In the genomic region with DNA sequence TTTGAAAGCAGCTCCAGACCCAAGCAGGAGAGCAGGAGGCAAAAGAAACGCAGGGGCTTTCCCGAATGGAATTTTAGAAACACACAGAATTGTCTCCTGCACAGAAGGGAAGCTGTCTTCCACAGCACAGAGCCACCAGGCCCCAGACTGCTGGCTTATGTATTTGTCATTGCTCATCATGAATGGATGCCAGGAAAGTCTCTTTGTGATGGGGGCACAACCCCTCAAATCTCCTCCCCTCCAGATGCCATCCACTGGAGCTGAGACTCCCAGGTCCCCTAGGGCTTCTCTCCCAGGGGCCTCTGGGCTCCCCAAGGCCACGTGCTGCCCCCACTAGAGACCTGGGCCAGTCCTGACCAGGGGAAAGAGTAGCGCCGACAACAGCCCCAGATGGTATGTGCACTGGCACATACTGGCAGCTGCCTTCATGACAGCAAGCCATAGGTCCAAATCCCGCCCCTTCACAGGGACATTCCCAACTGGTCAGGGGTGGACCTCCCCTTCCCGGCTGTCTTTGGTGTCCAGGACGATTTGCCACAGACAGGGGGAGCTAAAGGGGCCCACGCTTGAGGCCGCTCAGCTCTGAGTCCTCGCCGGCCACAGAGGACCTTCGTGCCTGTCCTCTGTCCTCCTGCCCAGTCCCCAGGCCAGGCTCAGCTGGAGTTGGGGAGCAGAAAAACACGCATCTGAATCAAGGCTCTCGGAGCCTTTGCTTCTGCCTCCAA, we compare ENCODE assay signal across 10 cellular contexts.
DNase-seq lines count a peak whose midpoint lies in the region; ATAC-seq and TF ChIP-seq lines count a peak whose summit lies in the region.
"Had no signal": no experiment of that assay in that cellular context is flagged by ENCODE, and none has a peak within 500 bp of the region (broad histone marks: within the 10 kb centered on the region; RNA-seq: fewer than 3 reads in every experiment).

No MANE protein-coding gene starts in this region.

- no peak overlapping the region for H3K27ac ChIP-seq in effector memory CD4-positive, alpha-beta T cell (ENCODE audit: insufficient read depth, low read length, poor library complexity, severe bottlenecking)
- H3K27ac ChIP-seq: epithelial cell of prostate had no signal

- peak overlapping the region; percentile 63 to 87 (median 72) for H3K27ac Mint-ChIP-seq in nephron

- TF ChIP-seq CTCF in AG09309 (IDR thresholded peaks at IDR 0.05; ENCODE audit: control insufficient read depth, insufficient read depth, low read depth, low read length, missing control alignments) (peak; percentile 27), nephron (IDR thresholded peaks at IDR 0.05; ENCODE audit: unreplicated experiment in 3 of 3) (peak; percentile 15 to 47 (median 33))

- ATAC-seq in GM21717 (IDR thresholded peaks at IDR 0.05; ENCODE audit: unreplicated experiment) (no peak), HG02610 (IDR thresholded peaks at IDR 0.05; ENCODE audit: unreplicated experiment) (no peak), HG02763 (IDR thresholded peaks at IDR 0.05; ENCODE audit: unreplicated experiment) (no peak)

- no peaks in the 10 kb centered on the region for H3K9me3 Mint-ChIP-seq in nephron

- H3K27me3 Mint-ChIP-seq in nephron (ENCODE audit: low read depth) = peaks cover 20% of the 10 kb centered on the region

- no peaks in the 10 kb centered on the region for H3K9me3 ChIP-seq in effector memory CD4-positive, alpha-beta T cell (ENCODE audit: control insufficient read depth, low read length)
- H3K9me3 ChIP-seq: Peyer's patch had no signal

- peak overlapping the region in 1 of 3 experiments; percentile 70 for H3K4me3 Mint-ChIP-seq in nephron

- no peak overlapping the region for H3K4me3 ChIP-seq in AG09309 (ENCODE audit: control insufficient read depth, low read depth, low read length)
- H3K4me3 ChIP-seq in effector memory CD4-positive, alpha-beta T cell (ENCODE audit: insufficient read depth, low read depth, low read length, poor library complexity, severe bottlenecking) = no peak overlapping the region
- H3K4me3 ChIP-seq: Peyer's patch had no signal

- no peaks in the 10 kb centered on the region for H3K27me3 ChIP-seq in effector memory CD4-positive, alpha-beta T cell (replicated peaks; ENCODE audit: control insufficient read depth, insufficient read depth, low read length, poor library complexity, severe bottlenecking)
- H3K27me3 ChIP-seq: Peyer's patch had no signal

- no peaks in the 10 kb centered on the region for H3K36me3 Mint-ChIP-seq in nephron (ENCODE audit: low read depth)

- peaks cover 7% of the 10 kb centered on the region for H3K4me1 ChIP-seq in effector memory CD4-positive, alpha-beta T cell (ENCODE audit: control insufficient read depth, insufficient read depth, low read length, poor library complexity, severe bottlenecking)

- no peaks in the 10 kb centered on the region for H3K36me3 ChIP-seq in effector memory CD4-positive, alpha-beta T cell (ENCODE audit: control insufficient read depth, insufficient read depth, low read length)
- H3K36me3 ChIP-seq: Peyer's patch had no signal

- DNase-seq in AG09309 (ENCODE audit: low read depth) (no peak), NCI-H1694 treated with DMSO at 0.1 percent for 48 hours (lab: John Stamatoyannopoulos, UW) (peak; percentile 75), fibroblast of gingiva (ENCODE audit: low read depth) (peak; percentile 22)
- no peak for DNase-seq in effector memory CD4-positive, alpha-beta T cell

- peaks cover 39% of the 10 kb centered on the region for H3K4me1 Mint-ChIP-seq in nephron

Comparison
In these comparisons a context has a peak if more than half of its experiments do, and no peak if none do; other contexts are left out.
1. DNase-seq: peak in NCI-H1694 treated with DMSO at 0.1 percent for 48 hours (single experiment) and fibroblast of gingiva (single experiment); none in AG09309 (single experiment) and effector memory CD4-positive, alpha-beta T cell (0 of 3).